25 cellular contexts compared by ENCODE assay signal in the genomic region with DNA sequence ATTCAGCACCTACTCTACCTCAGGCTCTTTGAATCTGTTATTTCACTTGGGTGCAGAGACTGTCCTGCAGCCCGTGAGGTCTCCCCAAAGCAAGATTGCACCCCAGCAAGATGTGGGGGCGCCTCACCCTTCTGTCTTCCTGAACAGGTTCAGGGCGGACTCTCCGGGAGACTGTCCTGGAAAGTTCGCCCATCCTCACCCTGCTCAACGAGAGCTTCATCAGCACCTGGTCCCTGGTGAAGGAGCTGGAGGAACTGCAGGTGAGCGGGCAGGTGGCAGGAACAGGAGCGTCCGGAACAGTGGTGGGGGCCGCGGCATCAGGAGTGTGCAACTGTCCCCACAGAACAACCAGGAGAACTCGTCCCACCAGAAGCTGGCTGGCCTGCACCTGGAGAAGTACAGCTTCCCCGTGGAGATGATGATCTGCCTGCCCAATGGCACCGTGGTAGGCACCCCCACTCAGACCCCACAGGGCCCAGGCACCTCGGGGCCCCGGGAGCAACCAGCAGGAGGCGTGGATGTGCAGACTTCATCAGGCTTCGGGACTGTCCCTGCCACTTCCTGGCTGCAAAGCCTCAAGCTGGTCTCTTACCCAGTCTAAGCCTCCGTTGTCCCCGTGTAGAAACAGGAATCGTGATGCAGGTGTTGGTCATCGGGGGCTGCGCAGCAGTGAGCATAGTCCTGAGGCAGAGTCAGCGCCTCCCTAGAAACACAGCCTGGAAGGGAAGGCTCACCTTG. TPM values are rescaled to one million over a fixed set of nuclear protein-coding genes. Genes with fewer than 3 reads are reported as not detected.
DNase-seq lines count a peak whose midpoint lies in the region; ATAC-seq and TF ChIP-seq lines count a peak whose summit lies in the region.
"Had no signal": no experiment of that assay in that cellular context is flagged by ENCODE, and none has a peak within 500 bp of the region (broad histone marks: within the 10 kb centered on the region; RNA-seq: fewer than 3 reads in every experiment).

No MANE protein-coding gene starts in this region.

- no peak overlapping the region for H2BK20ac ChIP-seq in IMR-90 (ENCODE audit: low read depth, low read length)

- no peak overlapping the region for H4K5ac ChIP-seq in IMR-90 (ENCODE audit: low read depth, low read length)

- no peak overlapping the region for H2BK5ac ChIP-seq in IMR-90 (ENCODE audit: low read depth, low read length, poor library complexity, severe bottlenecking)

- H3K36me3 Mint-ChIP-seq in activated CD4-positive, alpha-beta memory T cell treated with anti-CD3 and anti-CD28 coated beads for 36 hours: peaks cover 3% of the 10 kb centered on the region
- peaks cover 14% of the 10 kb centered on the region for H3K36me3 Mint-ChIP-seq in neural progenitor cell
- H3K36me3 Mint-ChIP-seq: natural killer cell treated with Interleukin-12 subunit alpha and Interleukin-12 subunit beta and Interleukin-15 and Interleukin-18, amount 100 ng/mL, for 72 hours had no signal

- intact Hi-C loops in cardiac septum (cut with DNase I): no loop called here
- intact Hi-C loops in heart right ventricle (cut with DNase I): loop anchor here in 6 of 10 donors (5.0 to 10.0 kb wide), 6 partner anchors 207 to 579 kb away; a partner anchor contains a TSS
- intact Hi-C loops in IMR-90 (cut with micrococcal nuclease): loop anchor here (10.0 kb wide), 1 partner anchor 569 kb away; a partner anchor contains a TSS
- intact Hi-C loops in upper lobe of right lung (cut with DNase I): no loop called here
- intact Hi-C loops in activated CD4-positive, alpha-beta memory T cell treated with anti-CD3 and anti-CD28 coated beads for 36 hours (cut with micrococcal nuclease): loop anchor here (5.0 kb wide), 1 partner anchor 312 kb away; no protein-coding TSS in a partner anchor

- no peak overlapping the region for H3K27ac Mint-ChIP-seq in activated CD4-positive, alpha-beta memory T cell treated with anti-CD3 and anti-CD28 coated beads for 36 hours
- H3K27ac Mint-ChIP-seq in neural progenitor cell: no peak overlapping the region
- H3K27ac Mint-ChIP-seq: activated naive CD4-positive, alpha-beta T cell treated with anti-CD3 and anti-CD28 coated beads, Interleukin-2, amount 10 ng/mL, durations not matched to agents 7 days and 5 days; activated T-cell treated with anti-CD3 and anti-CD28 coated beads, Interleukin-2, amount 50 U/mL, for 24 hours had no signal

- CTCF ChIA-PET in IMR-90 (lab: Yijun Ruan, JAX): no interaction called here
- CTCF ChIA-PET in activated CD4-positive, alpha-beta memory T cell treated with anti-CD3 and anti-CD28 coated beads for 36 hours (lab: Charles Lee): interaction anchor here (0.6 to 1.0 kb wide), 3 partner anchors 11 to 310 kb away, joined by 3 to 4 read pairs (median 3); no protein-coding TSS in a partner anchor

- no peak overlapping the region for H2BK120ac ChIP-seq in IMR-90 (ENCODE audit: low read depth, low read length)

- in situ Hi-C loops in IMR-90 (cut with MboI; ENCODE audit: low sequenced_read_pairs): loop anchor here (25.0 kb wide), 2 partner anchors 402 to 577 kb away; a partner anchor contains a TSS
- in situ Hi-C loops in brain microvascular endothelial cell (cut with HindIII; ENCODE audit: low pct_ligation_motif_present, low sequenced_read_pairs): no loop called here

- no peak overlapping the region for H2AK5ac ChIP-seq in IMR-90 (ENCODE audit: low read depth, low read length)

- no peak overlapping the region for H3K56ac ChIP-seq in IMR-90 (ENCODE audit: extremely low read depth, insufficient read depth, low read length)

- ATAC-seq in heart right ventricle: no peak
- ATAC-seq in IMR-90 (ENCODE audit: low read depth): no peak
- ATAC-seq in upper lobe of right lung: no peak
- ATAC-seq: natural killer cell treated with Interleukin-12 subunit alpha and Interleukin-12 subunit beta and Interleukin-15 and Interleukin-18, amount 100 ng/mL, for 72 hours; sciatic nerve had no signal

- peaks cover 0 to 40% (median 26%) of the 10 kb centered on the region in 9 donors for H3K4me1 ChIP-seq in heart right ventricle
- H3K4me1 ChIP-seq in IMR-90 (ENCODE audit: control insufficient read depth, insufficient read depth, low read length): peaks cover 5% of the 10 kb centered on the region
- H3K4me1 ChIP-seq in upper lobe of right lung: peaks cover 23% of the 10 kb centered on the region
- peaks cover 6% of the 10 kb centered on the region for H3K4me1 ChIP-seq in neural progenitor cell

- no peak overlapping the region for H3K18ac ChIP-seq in IMR-90 (ENCODE audit: low read depth, low read length)

- H3K23ac ChIP-seq in IMR-90 (ENCODE audit: low read depth, low read length): no peak overlapping the region

- no peak overlapping the region for H2AFZ ChIP-seq in IMR-90 (replicated peaks; ENCODE audit: low read length, poor library complexity)
- no peak overlapping the region for H2AFZ ChIP-seq in neural progenitor cell (replicated peaks)
- H2AFZ ChIP-seq: hepatocyte had no signal

- H2BK15ac ChIP-seq in IMR-90 (ENCODE audit: low read depth, low read length): no peak overlapping the region

- POLR2A ChIA-PET in IMR-90 (lab: Charles Lee; ENCODE audit: unreplicated experiment): no interaction called here
- POLR2A ChIA-PET in activated CD4-positive, alpha-beta memory T cell treated with anti-CD3 and anti-CD28 coated beads for 36 hours (lab: Charles Lee): no interaction called here

- peak; percentile 56 for DNase-seq in cardiac septum (ENCODE audit: low spot score)
- DNase-seq in heart right ventricle: no peak
- no peak for DNase-seq in IMR-90
- no peak for DNase-seq in brain microvascular endothelial cell
- peak; percentile 54 for DNase-seq in upper lobe of right lung
- DNase-seq in activated CD4-positive, alpha-beta memory T cell treated with anti-CD3 and anti-CD28 coated beads for 36 hours: no peak
- no peak for DNase-seq in neural progenitor cell (ENCODE audit: low spot score)
- no peak for DNase-seq in T-helper 1 cell
- DNase-seq: activated CD4-positive, CD25-positive, alpha-beta regulatory T cell; activated CD8-positive, alpha-beta memory T cell treated with anti-CD3 and anti-CD28 coated beads for 24 hours; activated naive CD4-positive, alpha-beta T cell treated with anti-CD3 and anti-CD28 coated beads, Interleukin-2, amount 10 ng/mL, durations not matched to agents 7 days and 5 days; activated T-cell treated with anti-CD3 and anti-CD28 coated beads, Interleukin-2, amount 50 U/mL, for 24 hours; C1 segment of cervical spinal cord; EL; NCI-H1436; NCI-H2171; NCI-H524 treated with DMSO at 0.1 percent for 48 hours; T1000 had no signal

- no peaks in the 10 kb centered on the region for H3K9me3 Mint-ChIP-seq in activated CD4-positive, alpha-beta memory T cell treated with anti-CD3 and anti-CD28 coated beads for 36 hours
- H3K9me3 Mint-ChIP-seq in neural progenitor cell: no peaks in the 10 kb centered on the region
- H3K9me3 Mint-ChIP-seq: activated naive CD4-positive, alpha-beta T cell treated with anti-CD3 and anti-CD28 coated beads, Interleukin-2, amount 10 ng/mL, durations not matched to agents 7 days and 5 days; activated T-cell treated with anti-CD3 and anti-CD28 coated beads, Interleukin-2, amount 50 U/mL, for 24 hours; central memory CD8-positive, alpha-beta T cell; natural killer cell treated with Interleukin-12 subunit alpha and Interleukin-12 subunit beta and Interleukin-15 and Interleukin-18, amount 100 ng/mL, for 72 hours had no signal

- TF ChIP-seq POLR2A in IMR-90 (IDR thresholded peaks at IDR 0.05; ENCODE audit: low read depth, low read length): no peak

- H3K27me3 Mint-ChIP-seq in activated CD4-positive, alpha-beta memory T cell treated with anti-CD3 and anti-CD28 coated beads for 36 hours: no peaks in the 10 kb centered on the region
- H3K27me3 Mint-ChIP-seq in neural progenitor cell (ENCODE audit: insufficient read depth, low read depth): peaks cover 3% of the 10 kb centered on the region
- H3K27me3 Mint-ChIP-seq: activated naive CD4-positive, alpha-beta T cell treated with anti-CD3 and anti-CD28 coated beads, Interleukin-2, amount 10 ng/mL, durations not matched to agents 7 days and 5 days; activated T-cell treated with anti-CD3 and anti-CD28 coated beads, Interleukin-2, amount 50 U/mL, for 24 hours; central memory CD8-positive, alpha-beta T cell; natural killer cell treated with Interleukin-12 subunit alpha and Interleukin-12 subunit beta and Interleukin-15 and Interleukin-18, amount 100 ng/mL, for 72 hours had no signal

- no peak overlapping the region for H3K4me2 ChIP-seq in IMR-90 (ENCODE audit: low read depth, low read length)
- no peak overlapping the region for H3K4me2 ChIP-seq in neural progenitor cell
- H3K4me2 ChIP-seq: hepatocyte had no signal

- peaks cover 16% of the 10 kb centered on the region for H3F3A ChIP-seq in neural progenitor cell (ENCODE audit: low read depth)

- H3K4me3 ChIP-seq in heart right ventricle (no peak overlapping the region), IMR-90 (ENCODE audit: insufficient read depth, low read depth, low read length) (no peak overlapping the region), brain microvascular endothelial cell (ENCODE audit: low read depth, low read length) (no peak overlapping the region), upper lobe of right lung (no peak overlapping the region), neural progenitor cell (no peak overlapping the region)
- H3K4me3 ChIP-seq: ascending aorta, hepatocyte, suprapubic skin had no signal

- H4K20me1 ChIP-seq in IMR-90 (ENCODE audit: insufficient read depth, low read length) (peaks cover 11% of the 10 kb centered on the region), neural progenitor cell (ENCODE audit: low read depth) (peaks cover 7% of the 10 kb centered on the region)

- H3K79me2 ChIP-seq in neural progenitor cell (ENCODE audit: low read depth): peaks cover 5% of the 10 kb centered on the region
- H3K79me2 ChIP-seq: hepatocyte had no signal

- H3K27me3 ChIP-seq in heart right ventricle (no peaks in the 10 kb centered on the region), IMR-90 (ENCODE audit: control insufficient read depth, insufficient read depth, low read length) (no peaks in the 10 kb centered on the region), brain microvascular endothelial cell (replicated peaks) (no peaks in the 10 kb centered on the region), upper lobe of right lung (no peaks in the 10 kb centered on the region), neural progenitor cell (no peaks in the 10 kb centered on the region)
- H3K27me3 ChIP-seq: ascending aorta, hepatocyte, suprapubic skin had no signal

- peaks cover 9% of the 10 kb centered on the region for H3K9me1 ChIP-seq in IMR-90 (ENCODE audit: insufficient read depth, low read length)

- BruUV-seq in IMR-90 (replicated peaks; lab: Mats Ljungman, UMichigan): no TSS peak

- H3K27ac ChIP-seq in heart right ventricle (no peak overlapping the region), IMR-90 (ENCODE audit: insufficient read depth, low read length) (no peak overlapping the region), brain microvascular endothelial cell (no peak overlapping the region), upper lobe of right lung (no peak overlapping the region), neural progenitor cell (no peak overlapping the region)
- H3K27ac ChIP-seq: ascending aorta, hepatocyte, HL-60, suprapubic skin had no signal

- no peak overlapping the region for H3K4ac ChIP-seq in IMR-90 (ENCODE audit: low read depth, low read length)

- no peak overlapping the region for H3K14ac ChIP-seq in IMR-90 (replicated peaks; ENCODE audit: low read depth, low read length)

- H4K91ac ChIP-seq in IMR-90 (ENCODE audit: insufficient read depth, low read depth, low read length): no peak overlapping the region

- dilution Hi-C loops in IMR-90 (cut with HindIII; ENCODE audit: low sequenced_read_pairs, unreplicated experiment): no loop called here

- no peak overlapping the region for H3K4me3 Mint-ChIP-seq in activated CD4-positive, alpha-beta memory T cell treated with anti-CD3 and anti-CD28 coated beads for 36 hours
- no peak overlapping the region for H3K4me3 Mint-ChIP-seq in neural progenitor cell
- H3K4me3 Mint-ChIP-seq: activated naive CD4-positive, alpha-beta T cell treated with anti-CD3 and anti-CD28 coated beads, Interleukin-2, amount 10 ng/mL, durations not matched to agents 7 days and 5 days; activated T-cell treated with anti-CD3 and anti-CD28 coated beads, Interleukin-2, amount 50 U/mL, for 24 hours; central memory CD8-positive, alpha-beta T cell; natural killer cell treated with Interleukin-12 subunit alpha and Interleukin-12 subunit beta and Interleukin-15 and Interleukin-18, amount 100 ng/mL, for 72 hours had no signal

- peak overlapping the region; percentile 38 for H2AK9ac ChIP-seq in IMR-90 (replicated peaks; ENCODE audit: low read depth, low read length, poor library complexity)

- peaks cover 5 to 24% of the 10 kb centered on the region in 2 experiments; a peak in 2 of 4 replicates for H3K79me1 ChIP-seq in IMR-90 (ENCODE audit: low read depth in 1 of 2, low read length in 2 of 2)

- H3K36me3 ChIP-seq in heart right ventricle: peaks cover 0 to 78% (median 53%) of the 10 kb centered on the region in 9 donors
- H3K36me3 ChIP-seq in IMR-90 (ENCODE audit: control insufficient read depth, insufficient read depth, low read length): peaks cover 50% of the 10 kb centered on the region
- H3K36me3 ChIP-seq in brain microvascular endothelial cell (replicated peaks): peaks cover 10% of the 10 kb centered on the region
- peaks cover 53% of the 10 kb centered on the region for H3K36me3 ChIP-seq in upper lobe of right lung
- H3K36me3 ChIP-seq in neural progenitor cell: no peaks in the 10 kb centered on the region

- H3K9me3 ChIP-seq in heart right ventricle (no peaks in the 10 kb centered on the region), IMR-90 (ENCODE audit: control insufficient read depth, insufficient read depth, low read length) (no peaks in the 10 kb centered on the region), upper lobe of right lung (no peaks in the 10 kb centered on the region), neural progenitor cell (ENCODE audit: low read depth) (no peaks in the 10 kb centered on the region)
- H3K9me3 ChIP-seq: ascending aorta, suprapubic skin had no signal

- H4K8ac ChIP-seq in IMR-90 (ENCODE audit: low read depth in 2 of 2, low read length in 2 of 2): no peak overlapping the region

- WGBS in heart right ventricle, 2 donors: 92% methylated on average over 24 of the region's 24 CpGs
- WGBS in IMR-90 (ENCODE audit: extremely low coverage in 2 of 2, insufficient read length in 1 of 2), 2 experiments: 80% methylated on average over 2 of the region's 24 CpGs; no CpG with 5 or more reads in 1 of the 2 experiments

- H3K9ac ChIP-seq in IMR-90 (ENCODE audit: low read depth, low read length) (no peak overlapping the region), neural progenitor cell (no peak overlapping the region)

- TF ChIP-seq CTCF in heart right ventricle (IDR thresholded peaks at IDR 0.05) (no peak), IMR-90 (conservative IDR thresholded peaks at IDR 0.05; ENCODE audit: low read depth, low read length) (no peak), brain microvascular endothelial cell (IDR thresholded peaks at IDR 0.05; ENCODE audit: low read depth, low read length, missing control alignments) (peak; percentile 15), upper lobe of right lung (IDR thresholded peaks at IDR 0.05) (no peak), neural progenitor cell (IDR thresholded peaks at IDR 0.05) (no peak)

- peaks cover 12% of the 10 kb centered on the region for H3K4me1 Mint-ChIP-seq in activated CD4-positive, alpha-beta memory T cell treated with anti-CD3 and anti-CD28 coated beads for 36 hours (ENCODE audit: low read depth)
- H3K4me1 Mint-ChIP-seq in neural progenitor cell: peaks cover 14% of the 10 kb centered on the region

- no peak for TF ChIP-seq RAD21 in IMR-90 (IDR thresholded peaks at IDR 0.05; ENCODE audit: low read length)

RNA-seq across cellular contexts. Expression of a gene that starts 5.9 kb away (rescaled TPM):
- total RNA-seq in cardiac septum (187 TPM), heart right ventricle (100 to 1,000 TPM; 141 to 264 (median 226) TPM), IMR-90 (2012; rRNA removed) (57.2 and 69.7 TPM in 2 replicates), upper lobe of right lung (46.0 TPM), neural progenitor cell (ENCODE audit: low replicate concordance) (20.7 and 31.2 TPM in 2 replicates)
- polyA plus RNA-seq in heart right ventricle (100 to 1,000 TPM in 1 of 2 donors, 10 to 100 TPM in 1; 91.1 to 176 TPM), IMR-90 (2012; rRNA removed) (69.1 and 80.0 TPM in 2 replicates)
- polyA plus RNA-seq in IMR-90 (2012; cell fraction: cytosol; rRNA removed): 89.0 and 279 TPM in 2 replicates
- 122 and 153 TPM in 2 replicates for polyA plus RNA-seq in IMR-90 (2012; cell fraction: nucleus; rRNA removed; ENCODE audit: low replicate concordance)
- 10 to 100 TPM; 28.0 to 31.1 TPM for total RNA-seq in activated CD4-positive, alpha-beta memory T cell treated with anti-CD3 and anti-CD28 coated beads for 36 hours

RNA-seq across cellular contexts. Expression of a gene that starts 13.9 kb away (rescaled TPM):
- total RNA-seq in cardiac septum: 53.0 TPM
- 10 to 100 TPM; 32.5 to 75.1 (median 47.9) TPM for total RNA-seq in heart right ventricle
- polyA plus RNA-seq in heart right ventricle: 10 to 100 TPM; 36.4 to 37.2 TPM
- total RNA-seq in IMR-90 (2012; rRNA removed): 9.1 and 10.0 TPM in 2 replicates
- polyA plus RNA-seq in IMR-90 (2012; rRNA removed): 86.4 and 114 TPM in 2 replicates
- polyA plus RNA-seq in IMR-90 (2012; cell fraction: cytosol; rRNA removed): 67.8 and 132 TPM in 2 replicates
- polyA plus RNA-seq in IMR-90 (2012; cell fraction: nucleus; rRNA removed; ENCODE audit: low replicate concordance): 82.8 and 113 TPM in 2 replicates
- total RNA-seq in upper lobe of right lung: 95.9 TPM
- 10 to 100 TPM; 26.8 to 26.9 TPM for total RNA-seq in activated CD4-positive, alpha-beta memory T cell treated with anti-CD3 and anti-CD28 coated beads for 36 hours
- 24.9 and 50.4 TPM in 2 replicates for total RNA-seq in neural progenitor cell (ENCODE audit: low replicate concordance)

RNA-seq across cellular contexts. Expression of a gene that starts 45.4 kb away (rescaled TPM):
- total RNA-seq in cardiac septum: not detected
- total RNA-seq in heart right ventricle: under 1 TPM in 2 of 10 donors, not detected in 8; 0.21 to 0.25 TPM
- under 1 TPM in 1 of 2 donors, not detected in 1; 0.04 TPM for polyA plus RNA-seq in heart right ventricle
- total RNA-seq in IMR-90 (2012; rRNA removed): 3.9 and 5.0 TPM in 2 replicates
- 2.2 and 2.4 TPM in 2 replicates for polyA plus RNA-seq in IMR-90 (2012; rRNA removed)
- polyA plus RNA-seq in IMR-90 (2012; cell fraction: cytosol; rRNA removed): 0.52 and 0.65 TPM in 2 replicates
- 0.39 and 0.96 TPM in 2 replicates for polyA plus RNA-seq in IMR-90 (2012; cell fraction: nucleus; rRNA removed; ENCODE audit: low replicate concordance)
- not detected for total RNA-seq in upper lobe of right lung
- 10 to 100 TPM in 1 of 2 experiments, 1 to 10 TPM in 1; 7.8 to 10.1 TPM for total RNA-seq in activated CD4-positive, alpha-beta memory T cell treated with anti-CD3 and anti-CD28 coated beads for 36 hours
- 15.2 and 17.1 TPM in 2 replicates for total RNA-seq in neural progenitor cell (ENCODE audit: low replicate concordance)
- total RNA-seq: ascending aorta, sciatic nerve had no signal

Comparison
In these comparisons a context has a peak if more than half of its experiments do, and no peak if none do; other contexts are left out.
1. DNase-seq: peak in cardiac septum (single experiment) and upper lobe of right lung (single experiment); none in heart right ventricle (0 of 2), IMR-90 (single experiment), brain microvascular endothelial cell (single experiment), activated CD4-positive, alpha-beta memory T cell treated with anti-CD3 and anti-CD28 coated beads for 36 hours (single experiment), neural progenitor cell (single experiment) and T-helper 1 cell (0 of 5).
2. intact Hi-C loops: an anchor here in heart right ventricle (5.0 to 10.0 kb wide), IMR-90 (10.0 kb wide) and activated CD4-positive, alpha-beta memory T cell treated with anti-CD3 and anti-CD28 coated beads for 36 hours (5.0 kb wide); none called in cardiac septum and upper lobe of right lung.